1 cellular context compared by ENCODE assay signal in genomic region chr20:25437153-25437581, GRCh38.
TF ChIP-seq lines count a peak whose summit lies in the region.

No MANE protein-coding gene starts in this region.

TF ChIP-seq in A549, 52 proteins besides CTCF, POLR2A, EP300 and RAD21 (continued from another document):
- TF ChIP-seq BCL3 (IDR thresholded peaks at IDR 0.05), result no peak
- TF ChIP-seq ZFP36 (IDR thresholded peaks at IDR 0.05; ENCODE audit: borderline replicate concordance, partially characterized antibody), result no peak
- TF ChIP-seq BHLHE40 (IDR thresholded peaks at IDR 0.05; ENCODE audit: low read depth, low read length), result no peak
- TF ChIP-seq, protein P1, sequence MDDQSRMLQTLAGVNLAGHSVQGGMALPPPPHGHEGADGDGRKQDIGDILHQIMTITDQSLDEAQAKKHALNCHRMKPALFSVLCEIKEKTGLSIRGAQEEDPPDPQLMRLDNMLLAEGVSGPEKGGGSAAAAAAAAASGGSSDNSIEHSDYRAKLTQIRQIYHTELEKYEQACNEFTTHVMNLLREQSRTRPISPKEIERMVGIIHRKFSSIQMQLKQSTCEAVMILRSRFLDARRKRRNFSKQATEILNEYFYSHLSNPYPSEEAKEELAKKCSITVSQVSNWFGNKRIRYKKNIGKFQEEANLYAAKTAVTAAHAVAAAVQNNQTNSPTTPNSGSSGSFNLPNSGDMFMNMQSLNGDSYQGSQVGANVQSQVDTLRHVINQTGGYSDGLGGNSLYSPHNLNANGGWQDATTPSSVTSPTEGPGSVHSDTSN (IDR thresholded peaks at IDR 0.05), result no peak
- no peak for TF ChIP-seq JUN (IDR thresholded peaks at IDR 0.05)
- TF ChIP-seq CBX8 (IDR thresholded peaks at IDR 0.05), result no peak
- TF ChIP-seq ZNF302 (CRISPR knock-in tag; IDR thresholded peaks at IDR 0.05), result no peak
